ENCODE assay signal across 3 cellular contexts in the genomic region with DNA sequence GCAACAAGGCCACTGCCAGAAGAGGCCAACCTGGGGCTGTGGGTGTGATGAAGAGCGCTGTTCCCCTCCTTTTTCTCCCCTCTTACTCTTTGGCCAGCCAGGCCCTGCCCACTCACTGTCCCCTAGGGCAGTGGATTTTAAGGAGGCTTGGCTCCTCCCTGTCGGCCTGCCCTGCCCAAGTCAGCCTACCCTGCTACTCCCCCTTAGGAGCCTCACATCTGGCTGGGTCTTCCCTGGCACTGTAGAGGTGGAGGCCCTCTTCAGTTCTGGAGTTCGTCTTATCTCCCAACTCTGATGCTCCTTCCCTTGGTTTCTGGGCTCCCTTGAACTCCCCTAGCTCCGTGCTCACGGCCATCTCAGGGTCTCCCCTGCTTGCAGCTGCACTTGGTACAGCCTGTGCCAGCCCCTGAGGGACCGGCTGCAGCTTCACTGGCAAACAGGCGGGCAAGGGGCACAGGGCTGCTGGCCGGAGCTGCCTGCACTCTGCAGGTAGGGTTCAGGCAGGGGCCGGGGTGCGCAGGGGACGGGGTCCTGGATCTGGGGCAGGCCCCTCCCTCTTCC.
TF ChIP-seq lines count a peak whose summit lies in the region.

No MANE protein-coding gene starts in this region.

TF ChIP-seq in SK-N-SH, 30 proteins besides CTCF, POLR2A, EP300 and RAD21 (continued from another document and continues in another):
- no peak for TF ChIP-seq TCF12 (IDR thresholded peaks at IDR 0.05)
- TF ChIP-seq RCOR1 (IDR thresholded peaks at IDR 0.05; ENCODE audit: low read length): no peak
- TF ChIP-seq GATA2 (CRISPR knock-in tag; IDR thresholded peaks at IDR 0.05): no peak
- TF ChIP-seq ELF1 (IDR thresholded peaks at IDR 0.05): no peak
- no peak for TF ChIP-seq RFX5 (IDR thresholded peaks at IDR 0.05; ENCODE audit: low read length)
- TF ChIP-seq FOXM1 (IDR thresholded peaks at IDR 0.05; ENCODE audit: low read depth): no peak
- TF ChIP-seq EZH2phosphoT487 (IDR thresholded peaks at IDR 0.05; ENCODE audit: borderline replicate concordance, low read depth): no peak
- no peak for TF ChIP-seq TAF1 (IDR thresholded peaks at IDR 0.05; ENCODE audit: borderline replicate concordance, low read depth, low read length)
- TF ChIP-seq GABPA (IDR thresholded peaks at IDR 0.05; ENCODE audit: low read depth): no peak
- TF ChIP-seq FOSL2 (IDR thresholded peaks at IDR 0.05; ENCODE audit: borderline replicate concordance, low read depth): no peak
- TF ChIP-seq TEAD4 (IDR thresholded peaks at IDR 0.05; ENCODE audit: borderline replicate concordance, insufficient read depth): no peak
- TF ChIP-seq, protein P1, sequence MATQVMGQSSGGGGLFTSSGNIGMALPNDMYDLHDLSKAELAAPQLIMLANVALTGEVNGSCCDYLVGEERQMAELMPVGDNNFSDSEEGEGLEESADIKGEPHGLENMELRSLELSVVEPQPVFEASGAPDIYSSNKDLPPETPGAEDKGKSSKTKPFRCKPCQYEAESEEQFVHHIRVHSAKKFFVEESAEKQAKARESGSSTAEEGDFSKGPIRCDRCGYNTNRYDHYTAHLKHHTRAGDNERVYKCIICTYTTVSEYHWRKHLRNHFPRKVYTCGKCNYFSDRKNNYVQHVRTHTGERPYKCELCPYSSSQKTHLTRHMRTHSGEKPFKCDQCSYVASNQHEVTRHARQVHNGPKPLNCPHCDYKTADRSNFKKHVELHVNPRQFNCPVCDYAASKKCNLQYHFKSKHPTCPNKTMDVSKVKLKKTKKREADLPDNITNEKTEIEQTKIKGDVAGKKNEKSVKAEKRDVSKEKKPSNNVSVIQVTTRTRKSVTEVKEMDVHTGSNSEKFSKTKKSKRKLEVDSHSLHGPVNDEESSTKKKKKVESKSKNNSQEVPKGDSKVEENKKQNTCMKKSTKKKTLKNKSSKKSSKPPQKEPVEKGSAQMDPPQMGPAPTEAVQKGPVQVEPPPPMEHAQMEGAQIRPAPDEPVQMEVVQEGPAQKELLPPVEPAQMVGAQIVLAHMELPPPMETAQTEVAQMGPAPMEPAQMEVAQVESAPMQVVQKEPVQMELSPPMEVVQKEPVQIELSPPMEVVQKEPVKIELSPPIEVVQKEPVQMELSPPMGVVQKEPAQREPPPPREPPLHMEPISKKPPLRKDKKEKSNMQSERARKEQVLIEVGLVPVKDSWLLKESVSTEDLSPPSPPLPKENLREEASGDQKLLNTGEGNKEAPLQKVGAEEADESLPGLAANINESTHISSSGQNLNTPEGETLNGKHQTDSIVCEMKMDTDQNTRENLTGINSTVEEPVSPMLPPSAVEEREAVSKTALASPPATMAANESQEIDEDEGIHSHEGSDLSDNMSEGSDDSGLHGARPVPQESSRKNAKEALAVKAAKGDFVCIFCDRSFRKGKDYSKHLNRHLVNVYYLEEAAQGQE (IDR thresholded peaks at IDR 0.05; ENCODE audit: low read depth, low read length): no peak
- no peak for TF ChIP-seq NRF1 (IDR thresholded peaks at IDR 0.05; ENCODE audit: low read depth, low read length)
- TF ChIP-seq SIN3A (IDR thresholded peaks at IDR 0.05; ENCODE audit: borderline replicate concordance, low read depth, low read length): no peak
- TF ChIP-seq, protein P2, sequence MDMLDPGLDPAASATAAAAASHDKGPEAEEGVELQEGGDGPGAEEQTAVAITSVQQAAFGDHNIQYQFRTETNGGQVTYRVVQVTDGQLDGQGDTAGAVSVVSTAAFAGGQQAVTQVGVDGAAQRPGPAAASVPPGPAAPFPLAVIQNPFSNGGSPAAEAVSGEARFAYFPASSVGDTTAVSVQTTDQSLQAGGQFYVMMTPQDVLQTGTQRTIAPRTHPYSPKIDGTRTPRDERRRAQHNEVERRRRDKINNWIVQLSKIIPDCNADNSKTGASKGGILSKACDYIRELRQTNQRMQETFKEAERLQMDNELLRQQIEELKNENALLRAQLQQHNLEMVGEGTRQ (IDR thresholded peaks at IDR 0.05; ENCODE audit: borderline replicate concordance, low read depth, low read length): no peak

TF ChIP-seq in SK-N-SH treated with all-trans-retinoic acid at 6 μM for 48 hours, 23 proteins besides CTCF, POLR2A, EP300 and RAD21 (continued from another document):
- TF ChIP-seq, protein P3, sequence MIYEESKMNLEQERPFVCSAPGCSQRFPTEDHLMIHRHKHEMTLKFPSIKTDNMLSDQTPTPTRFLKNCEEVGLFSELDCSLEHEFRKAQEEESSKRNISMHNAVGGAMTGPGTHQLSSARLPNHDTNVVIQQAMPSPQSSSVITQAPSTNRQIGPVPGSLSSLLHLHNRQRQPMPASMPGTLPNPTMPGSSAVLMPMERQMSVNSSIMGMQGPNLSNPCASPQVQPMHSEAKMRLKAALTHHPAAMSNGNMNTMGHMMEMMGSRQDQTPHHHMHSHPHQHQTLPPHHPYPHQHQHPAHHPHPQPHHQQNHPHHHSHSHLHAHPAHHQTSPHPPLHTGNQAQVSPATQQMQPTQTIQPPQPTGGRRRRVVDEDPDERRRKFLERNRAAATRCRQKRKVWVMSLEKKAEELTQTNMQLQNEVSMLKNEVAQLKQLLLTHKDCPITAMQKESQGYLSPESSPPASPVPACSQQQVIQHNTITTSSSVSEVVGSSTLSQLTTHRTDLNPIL (CRISPR knock-in tag; IDR thresholded peaks at IDR 0.05; ENCODE audit: low read depth): no peak
- TF ChIP-seq, protein P4, sequence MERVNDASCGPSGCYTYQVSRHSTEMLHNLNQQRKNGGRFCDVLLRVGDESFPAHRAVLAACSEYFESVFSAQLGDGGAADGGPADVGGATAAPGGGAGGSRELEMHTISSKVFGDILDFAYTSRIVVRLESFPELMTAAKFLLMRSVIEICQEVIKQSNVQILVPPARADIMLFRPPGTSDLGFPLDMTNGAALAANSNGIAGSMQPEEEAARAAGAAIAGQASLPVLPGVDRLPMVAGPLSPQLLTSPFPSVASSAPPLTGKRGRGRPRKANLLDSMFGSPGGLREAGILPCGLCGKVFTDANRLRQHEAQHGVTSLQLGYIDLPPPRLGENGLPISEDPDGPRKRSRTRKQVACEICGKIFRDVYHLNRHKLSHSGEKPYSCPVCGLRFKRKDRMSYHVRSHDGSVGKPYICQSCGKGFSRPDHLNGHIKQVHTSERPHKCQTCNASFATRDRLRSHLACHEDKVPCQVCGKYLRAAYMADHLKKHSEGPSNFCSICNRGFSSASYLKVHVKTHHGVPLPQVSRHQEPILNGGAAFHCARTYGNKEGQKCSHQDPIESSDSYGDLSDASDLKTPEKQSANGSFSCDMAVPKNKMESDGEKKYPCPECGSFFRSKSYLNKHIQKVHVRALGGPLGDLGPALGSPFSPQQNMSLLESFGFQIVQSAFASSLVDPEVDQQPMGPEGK (CRISPR knock-in tag; IDR thresholded peaks at IDR 0.05; ENCODE audit: borderline replicate concordance): no peak

TF ChIP-seq in GM12891, 5 proteins besides CTCF, POLR2A, EP300 and RAD21 (continued from another document):
- TF ChIP-seq POU2F2 (IDR thresholded peaks at IDR 0.05; ENCODE audit: low read depth, low read length): no peak
- no peak for TF ChIP-seq POLR2AphosphoS5 (IDR thresholded peaks at IDR 0.05; ENCODE audit: low read depth, low read length)
